Comparison of ENCODE assay signal across 28 cellular contexts in genomic region chr19:21709464-21709863, GRCh38.
"Had no signal": no experiment of that assay in that cellular context is flagged by ENCODE, and none has a peak within 500 bp of the region (broad histone marks: within the 10 kb centered on the region; RNA-seq: fewer than 3 reads in every experiment).

No MANE protein-coding gene starts in this region.

- H3K27me3 Mint-ChIP-seq: activated CD4-positive, alpha-beta T cell treated with anti-CD3 and anti-CD28 coated beads for 36 hours; activated CD4-positive, alpha-beta T cell treated with anti-CD3 and anti-CD28 coated beads, Interleukin-2, amount 10 ng/mL, durations not matched to agents 7 days and 5 days; activated naive CD8-positive, alpha-beta T cell; activated T-helper 17 cell treated with anti-CD3 and anti-CD28 coated beads, Interleukin-2, amount 50 U/mL, for 72 hours; central memory CD8-positive, alpha-beta T cell had no signal

- H3K4me1 ChIP-seq: esophagus muscularis mucosa, foreskin keratinocyte, gastroesophageal sphincter had no signal

- H3K4me3 Mint-ChIP-seq: activated CD4-positive, alpha-beta T cell treated with anti-CD3 and anti-CD28 coated beads for 36 hours; activated CD4-positive, alpha-beta T cell treated with anti-CD3 and anti-CD28 coated beads, Interleukin-2, amount 10 ng/mL, durations not matched to agents 7 days and 5 days; activated CD8-positive, alpha-beta T cell treated with anti-CD3 and anti-CD28 coated beads for 36 hours; activated naive CD8-positive, alpha-beta T cell; activated T-cell treated with anti-CD3 and anti-CD28 coated beads, Interleukin-2, amount 50 U/mL, for 4 hours; activated T-helper 17 cell treated with anti-CD3 and anti-CD28 coated beads, Interleukin-2, amount 50 U/mL, for 72 hours; central memory CD8-positive, alpha-beta T cell; effector memory CD8-positive, alpha-beta T cell had no signal

- H3K4me3 ChIP-seq: esophagus muscularis mucosa, gastroesophageal sphincter had no signal

- DNase-seq: activated CD4-positive, alpha-beta T cell treated with anti-CD3 and anti-CD28 coated beads for 36 hours; activated CD4-positive, alpha-beta T cell treated with anti-CD3 and anti-CD28 coated beads, Interleukin-2, amount 10 ng/mL, durations not matched to agents 7 days and 5 days; activated CD4-positive, alpha-beta T cell treated with anti-CD3 and anti-CD28 coated beads, Interleukin-2, amount 50 U/mL, for 4 hours; activated CD4-positive, CD25-positive, alpha-beta regulatory T cell; activated CD4-positive, CD25-positive, alpha-beta regulatory T cell treated with anti-CD3 and anti-CD28 coated beads, Interleukin-2, amount 50 U/mL, for 72 hours; activated CD8-positive, alpha-beta memory T cell treated with anti-CD3 and anti-CD28 coated beads for 24 hours; activated CD8-positive, alpha-beta T cell treated with anti-CD3 and anti-CD28 coated beads for 36 hours; activated effector memory CD4-positive, alpha-beta T cell treated with Interleukin-2 at 50 U/mL for 16 hours; activated gamma-delta T cell treated with Interleukin-2 at 50 U/mL for 16 hours; activated naive CD4-positive, alpha-beta T cell treated with anti-CD3 and anti-CD28 coated beads, Interleukin-2, amount 50 U/mL, for 16 hours; activated naive CD4-positive, alpha-beta T cell treated with Interleukin-2 at 50 U/mL for 16 hours; activated T-cell treated with anti-CD3 and anti-CD28 coated beads, Interleukin-2, amount 50 U/mL, for 4 hours; amniotic stem cell; anterior cingulate cortex; brain microvascular endothelial cell; cortex of kidney; dermis blood vessel endothelial cell; effector CD4-positive, alpha-beta T cell; effector memory CD8-positive, alpha-beta T cell; erythroblast; foreskin keratinocyte; head of caudate nucleus; T-helper 2 cell had no signal

- H3K27ac Mint-ChIP-seq: activated CD4-positive, alpha-beta T cell treated with anti-CD3 and anti-CD28 coated beads for 36 hours; activated CD4-positive, alpha-beta T cell treated with anti-CD3 and anti-CD28 coated beads, Interleukin-2, amount 10 ng/mL, durations not matched to agents 7 days and 5 days; activated CD8-positive, alpha-beta T cell treated with anti-CD3 and anti-CD28 coated beads for 36 hours; activated naive CD8-positive, alpha-beta T cell; activated T-helper 17 cell treated with anti-CD3 and anti-CD28 coated beads, Interleukin-2, amount 50 U/mL, for 72 hours; effector memory CD8-positive, alpha-beta T cell had no signal

- H3K4me1 Mint-ChIP-seq: activated CD4-positive, alpha-beta T cell treated with anti-CD3 and anti-CD28 coated beads for 36 hours; activated CD4-positive, alpha-beta T cell treated with anti-CD3 and anti-CD28 coated beads, Interleukin-2, amount 10 ng/mL, durations not matched to agents 7 days and 5 days; activated T-helper 17 cell treated with anti-CD3 and anti-CD28 coated beads, Interleukin-2, amount 50 U/mL, for 72 hours; central memory CD8-positive, alpha-beta T cell had no signal

- ATAC-seq: activated CD4-positive, alpha-beta T cell treated with anti-CD3 and anti-CD28 coated beads for 36 hours; activated CD8-positive, alpha-beta T cell treated with anti-CD3 and anti-CD28 coated beads for 36 hours; activated T-cell treated with anti-CD3 and anti-CD28 coated beads, Interleukin-2, amount 50 U/mL, for 4 hours; activated T-helper 17 cell treated with anti-CD3 and anti-CD28 coated beads, Interleukin-2, amount 50 U/mL, for 72 hours; effector memory CD8-positive, alpha-beta T cell; foreskin keratinocyte; gastroesophageal sphincter had no signal

- H3K27ac ChIP-seq: brain microvascular endothelial cell, esophagus muscularis mucosa, foreskin keratinocyte, gastroesophageal sphincter had no signal

- H3K9me3 Mint-ChIP-seq: activated CD8-positive, alpha-beta T cell treated with anti-CD3 and anti-CD28 coated beads for 36 hours had no signal

- H3K9me3 ChIP-seq: esophagus muscularis mucosa, gastroesophageal sphincter had no signal

- H3K27me3 ChIP-seq: brain microvascular endothelial cell, esophagus muscularis mucosa, foreskin keratinocyte had no signal
